7 cellular contexts compared by ENCODE assay signal in genomic region chr9:86098793-86099694, GRCh38. TPM values are rescaled to one million over a fixed set of nuclear protein-coding genes. Genes with fewer than 3 reads are reported as not detected.
DNase-seq lines count a peak whose midpoint lies in the region; ATAC-seq and TF ChIP-seq lines count a peak whose summit lies in the region.

A gene with protein sequence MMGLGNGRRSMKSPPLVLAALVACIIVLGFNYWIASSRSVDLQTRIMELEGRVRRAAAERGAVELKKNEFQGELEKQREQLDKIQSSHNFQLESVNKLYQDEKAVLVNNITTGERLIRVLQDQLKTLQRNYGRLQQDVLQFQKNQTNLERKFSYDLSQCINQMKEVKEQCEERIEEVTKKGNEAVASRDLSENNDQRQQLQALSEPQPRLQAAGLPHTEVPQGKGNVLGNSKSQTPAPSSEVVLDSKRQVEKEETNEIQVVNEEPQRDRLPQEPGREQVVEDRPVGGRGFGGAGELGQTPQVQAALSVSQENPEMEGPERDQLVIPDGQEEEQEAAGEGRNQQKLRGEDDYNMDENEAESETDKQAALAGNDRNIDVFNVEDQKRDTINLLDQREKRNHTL (minus strand): TSS chr9:86099558. CDS start chr9:86079320, 20,238 bp downstream.

- H3K9me3 ChIP-seq in HUES64 (ENCODE audit: insufficient read depth, low read depth, low read length) = no peaks in the 10 kb centered on the region
- no peaks in the 10 kb centered on the region for H3K9me3 ChIP-seq in SK-N-MC (ENCODE audit: low read depth, low read length)

- H3K27me3 ChIP-seq in HUES64 (ENCODE audit: insufficient read depth, low read length) (peaks cover 36% of the 10 kb centered on the region), kidney epithelial cell (ENCODE audit: control insufficient read depth, insufficient read depth, low read length) (no peaks in the 10 kb centered on the region)

- under 1% methylated on average over 126 of the region's 126 CpGs for WGBS in HUES64

- TF ChIP-seq CTCF in GM12865 (IDR thresholded peaks at IDR 0.05; ENCODE audit: insufficient read depth, low read depth, low read length, missing control alignments) (peak; percentile 6), choroid plexus epithelial cell (conservative IDR thresholded peaks at IDR 0.05; ENCODE audit: low read depth, low read length) (no peak), kidney epithelial cell (IDR thresholded peaks at IDR 0.05; ENCODE audit: insufficient read depth, low read length, poor library complexity, severe bottlenecking) (no peak)

- peak within 1 kb of the TSS; percentile 54 for H3K27ac ChIP-seq in HUES64 (ENCODE audit: low read depth, low read length)
- no peak within 1 kb of the TSS for H3K27ac ChIP-seq in SK-N-MC

- H3K36me3 ChIP-seq in HUES64 (ENCODE audit: insufficient read depth, low read length) (no peaks in the 10 kb centered on the region), SK-N-MC (ENCODE audit: insufficient read depth, low read length) (no peaks in the 10 kb centered on the region), kidney epithelial cell (ENCODE audit: control insufficient read depth, insufficient read depth, low read length) (no peaks in the 10 kb centered on the region)

- peaks cover 25% of the 10 kb centered on the region; the same call in 1 of the 2 replicates for H3K4me1 ChIP-seq in HUES64 (ENCODE audit: insufficient read depth, low read length)

- ATAC-seq in GM21576 (IDR thresholded peaks at IDR 0.05; ENCODE audit: unreplicated experiment) = peak; percentile 66

- H3K4me3 ChIP-seq in GM12865 (ENCODE audit: low read depth, low read length) (peak within 1 kb of the TSS; percentile 88), HUES64 (ENCODE audit: low read length) (peak within 1 kb of the TSS; percentile 94), SK-N-MC (peak within 1 kb of the TSS; percentile 94), choroid plexus epithelial cell (ENCODE audit: low read depth, low read length) (peak within 1 kb of the TSS; percentile 80), kidney epithelial cell (ENCODE audit: low read depth, low read length) (peak within 1 kb of the TSS; percentile 88)

- DNase-seq in GM12865 (ENCODE audit: low read depth) (peak; percentile 71), SK-N-MC (ENCODE audit: low read depth, low spot score) (no peak), choroid plexus epithelial cell (ENCODE audit: low read depth) (peak; percentile 60), kidney epithelial cell (ENCODE audit: low read depth) (no peak)
- DNase-seq in stimulated activated CD4-positive, alpha-beta T cell treated with anti-CD3 and anti-CD28 coated beads, Interleukin-1b, Interleukin-23, amount 100 ng/mL, for 48 hours = peak; percentile 22

- H3K9ac ChIP-seq in HUES64 (ENCODE audit: low read depth, low read length) = peak within 1 kb of the TSS; percentile 97
- H3K9ac ChIP-seq in SK-N-MC (ENCODE audit: insufficient read length) = peak within 1 kb of the TSS; percentile 76

RNA-seq across cellular contexts. Expression of the gene that starts here (rescaled TPM):
- polyA plus RNA-seq in HUES64 (2013, experiment 1 of 2) = 63.0 TPM
- 67.9 TPM for polyA plus RNA-seq in HUES64 (2013, experiment 2 of 2)
- total RNA-seq in kidney epithelial cell = 84.0 and 92.6 TPM in 2 replicates

Comparison
In these comparisons a context has a peak if more than half of its experiments do, and no peak if none do; other contexts are left out.
1. DNase-seq: peak in GM12865 (single experiment), choroid plexus epithelial cell (single experiment) and stimulated activated CD4-positive, alpha-beta T cell treated with anti-CD3 and anti-CD28 coated beads, Interleukin-1b, Interleukin-23, amount 100 ng/mL, for 48 hours (single experiment); none in SK-N-MC (single experiment) and kidney epithelial cell (single experiment).
2. Peak in every context shown above with its lines, with median percentiles within 50 percentile points of each other: H3K4me3 ChIP-seq.